12 cellular contexts compared by ENCODE assay signal in genomic region chr3:12289562-12289961, GRCh38. TPM values are rescaled to one million over a fixed set of nuclear protein-coding genes. Genes with fewer than 3 reads are reported as not detected.
DNase-seq lines count a peak whose midpoint lies in the region; ATAC-seq and TF ChIP-seq lines count a peak whose summit lies in the region.
"Had no signal": no experiment of that assay in that cellular context is flagged by ENCODE, and none has a peak within 500 bp of the region (broad histone marks: within the 10 kb centered on the region; RNA-seq: fewer than 3 reads in every experiment).

No MANE protein-coding gene starts in this region.

- TF ChIP-seq POLR2A in transverse colon (IDR thresholded peaks at IDR 0.05) = no peak

- peaks cover 60% of the 10 kb centered on the region for H3K27me3 Mint-ChIP-seq in activated naive CD8-positive, alpha-beta T cell treated with anti-CD3 and anti-CD28 coated beads, Interleukin-2, amount 50 U/mL, for 24 hours
- H3K27me3 Mint-ChIP-seq in activated naive CD8-positive, alpha-beta T cell treated with anti-CD3 and anti-CD28 coated beads for 36 hours = peaks cover 62% of the 10 kb centered on the region

- peaks cover 1% of the 10 kb centered on the region for H3K36me3 Mint-ChIP-seq in activated naive CD8-positive, alpha-beta T cell treated with anti-CD3 and anti-CD28 coated beads, Interleukin-2, amount 50 U/mL, for 24 hours (ENCODE audit: low read depth)
- H3K36me3 Mint-ChIP-seq in activated naive CD8-positive, alpha-beta T cell treated with anti-CD3 and anti-CD28 coated beads for 36 hours = no peaks in the 10 kb centered on the region
- H3K36me3 Mint-ChIP-seq: activated naive CD4-positive, alpha-beta T cell treated with anti-CD3 and anti-CD28 coated beads, Interleukin-2, amount 10 ng/mL, durations not matched to agents 7 days and 5 days had no signal

- H3K4me3 ChIP-seq in choroid plexus epithelial cell (ENCODE audit: low read depth, low read length) (peak overlapping the region; percentile 87), mucosa of rectum (ENCODE audit: low read length in 2 of 2) (peak overlapping the region; percentile 86 to 98), transverse colon (peak overlapping the region in 3 of 4 donors; percentile 64 to 93 (median 82)), dorsolateral prefrontal cortex (peak overlapping the region in 6 of 59 donors; percentile 63 to 76 (median 73))

- H3K27me3 ChIP-seq in mucosa of rectum (ENCODE audit: control insufficient read depth in 2 of 2, insufficient read depth in 2 of 2, low read length in 2 of 2) (peaks cover 0 to 8% of the 10 kb centered on the region in 2 donors), transverse colon (peaks cover 26% of the 10 kb centered on the region), dorsolateral prefrontal cortex (peaks cover 0 to 44% (median 8%) of the 10 kb centered on the region in 45 donors)
- H3K27me3 ChIP-seq: testis had no signal

- H3K9me3 ChIP-seq in mucosa of rectum (ENCODE audit: control insufficient read depth in 2 of 2, low read length in 2 of 2) = no peaks in the 10 kb centered on the region
- no peaks in the 10 kb centered on the region for H3K9me3 ChIP-seq in transverse colon
- H3K9me3 ChIP-seq: testis had no signal

- WGBS in transverse colon (ENCODE audit: low coverage in 1 of 2), 2 donors = 35 to 38% methylated on average over 2 of the region's 2 CpGs

- no peak for DNase-seq in activated naive CD8-positive, alpha-beta T cell treated with anti-CD3 and anti-CD28 coated beads, Interleukin-2, amount 50 U/mL, for 24 hours
- no peak for DNase-seq in activated naive CD8-positive, alpha-beta T cell treated with anti-CD3 and anti-CD28 coated beads for 36 hours
- DNase-seq in choroid plexus epithelial cell (ENCODE audit: low read depth) (no peak), transverse colon (no peak), EL (no peak), dorsolateral prefrontal cortex (no peak), NCI-H1694 (lab: John Stamatoyannopoulos, UW) (no peak)
- DNase-seq: activated CD8-positive, alpha-beta memory T cell treated with anti-CD3 and anti-CD28 coated beads for 24 hours; activated naive CD4-positive, alpha-beta T cell treated with anti-CD3 and anti-CD28 coated beads, Interleukin-2, amount 10 ng/mL, durations not matched to agents 7 days and 5 days; naive B cell; testis had no signal

- peak overlapping the region; percentile 40 for H3K4me3 Mint-ChIP-seq in activated naive CD8-positive, alpha-beta T cell treated with anti-CD3 and anti-CD28 coated beads, Interleukin-2, amount 50 U/mL, for 24 hours
- no peak overlapping the region for H3K4me3 Mint-ChIP-seq in activated naive CD8-positive, alpha-beta T cell treated with anti-CD3 and anti-CD28 coated beads for 36 hours
- H3K4me3 Mint-ChIP-seq: activated naive CD4-positive, alpha-beta T cell treated with anti-CD3 and anti-CD28 coated beads, Interleukin-2, amount 10 ng/mL, durations not matched to agents 7 days and 5 days had no signal

- peak overlapping the region; percentile 74 to 99 for H3K9ac ChIP-seq in mucosa of rectum (ENCODE audit: low read depth in 1 of 2, low read length in 2 of 2)

- H3K9me3 Mint-ChIP-seq in activated naive CD8-positive, alpha-beta T cell treated with anti-CD3 and anti-CD28 coated beads, Interleukin-2, amount 50 U/mL, for 24 hours = peaks cover 7% of the 10 kb centered on the region
- no peaks in the 10 kb centered on the region for H3K9me3 Mint-ChIP-seq in activated naive CD8-positive, alpha-beta T cell treated with anti-CD3 and anti-CD28 coated beads for 36 hours
- H3K9me3 Mint-ChIP-seq: activated naive CD4-positive, alpha-beta T cell treated with anti-CD3 and anti-CD28 coated beads, Interleukin-2, amount 10 ng/mL, durations not matched to agents 7 days and 5 days had no signal

- H3K4me1 Mint-ChIP-seq in activated naive CD8-positive, alpha-beta T cell treated with anti-CD3 and anti-CD28 coated beads, Interleukin-2, amount 50 U/mL, for 24 hours = peaks cover 31% of the 10 kb centered on the region
- H3K4me1 Mint-ChIP-seq in activated naive CD8-positive, alpha-beta T cell treated with anti-CD3 and anti-CD28 coated beads for 36 hours = peaks cover 7% of the 10 kb centered on the region

- H3K27ac ChIP-seq in mucosa of rectum (ENCODE audit: low read depth in 2 of 2, low read length in 2 of 2) (peak overlapping the region; percentile 91 to 96), transverse colon (peak overlapping the region; percentile 85 to 93 (median 91)), dorsolateral prefrontal cortex (no peak overlapping the region)

- H3K36me3 ChIP-seq in mucosa of rectum (ENCODE audit: control insufficient read depth in 2 of 2, insufficient read depth in 2 of 2, low read length in 2 of 2) (no peaks in the 10 kb centered on the region), transverse colon (no peaks in the 10 kb centered on the region)

- intact Hi-C loops in transverse colon (cut with DNase I; ENCODE audit: low total_unique reads) = no loop called here
- intact Hi-C loops in dorsolateral prefrontal cortex (cut with DNase I) = no loop called here

- TF ChIP-seq CTCF in choroid plexus epithelial cell (conservative IDR thresholded peaks at IDR 0.05; ENCODE audit: low read depth, low read length) = no peak
- no peak for TF ChIP-seq CTCF in transverse colon (IDR thresholded peaks at IDR 0.05)
- TF ChIP-seq CTCF in dorsolateral prefrontal cortex (IDR thresholded peaks at IDR 0.05 in 54 of 56, conservative IDR thresholded peaks at IDR 0.05 in 2 of 56; ENCODE audit: low read depth in 1 of 56, partially characterized antibody in 56 of 56) = no peak

- in situ Hi-C loops in transverse colon (cut with MboI; ENCODE audit: low pct_ligation_motif_present in 1 of 4, low pct_unique_long_range_greater_than_20kb in 1 of 4, low sequenced_read_pairs in 3 of 4) = no loop called here

- H3K27ac Mint-ChIP-seq in activated naive CD8-positive, alpha-beta T cell treated with anti-CD3 and anti-CD28 coated beads, Interleukin-2, amount 50 U/mL, for 24 hours = no peak overlapping the region
- H3K27ac Mint-ChIP-seq in activated naive CD8-positive, alpha-beta T cell treated with anti-CD3 and anti-CD28 coated beads for 36 hours = no peak overlapping the region
- H3K27ac Mint-ChIP-seq: activated naive CD4-positive, alpha-beta T cell treated with anti-CD3 and anti-CD28 coated beads, Interleukin-2, amount 10 ng/mL, durations not matched to agents 7 days and 5 days had no signal

- no peak for ATAC-seq in activated naive CD8-positive, alpha-beta T cell treated with anti-CD3 and anti-CD28 coated beads, Interleukin-2, amount 50 U/mL, for 24 hours

- peaks cover 6 to 18% of the 10 kb centered on the region in 2 donors for H3K4me1 ChIP-seq in mucosa of rectum (ENCODE audit: control insufficient read depth in 2 of 2, insufficient read depth in 2 of 2, low read length in 2 of 2)
- H3K4me1 ChIP-seq in transverse colon = peaks cover 0 to 23% (median 10%) of the 10 kb centered on the region in 4 donors
- H3K4me1 ChIP-seq: testis had no signal

- no peak for TF ChIP-seq EP300 in transverse colon (IDR thresholded peaks at IDR 0.05; ENCODE audit: low read depth)

RNA-seq across cellular contexts. Expression of gene PPARG, which starts 0.7 kb away (rescaled TPM):
- under 1 TPM; 0.20 to 0.47 TPM for total RNA-seq in activated naive CD8-positive, alpha-beta T cell treated with anti-CD3 and anti-CD28 coated beads for 36 hours
- total RNA-seq in transverse colon (100 to 1,000 TPM in 3 of 4 donors, 10 to 100 TPM in 1; 16.9 to 146 (median 117) TPM), dorsolateral prefrontal cortex (10 to 100 TPM in 46 of 120 experiments, 1 to 10 TPM in 74; 3.3 to 16.9 (median 9.3) TPM)

Comparison
In these comparisons a context has a peak if more than half of its experiments do, and no peak if none do; other contexts are left out.
1. H3K27ac ChIP-seq: peak in mucosa of rectum (2 of 2) and transverse colon (4 of 4); none in dorsolateral prefrontal cortex (0 of 59).